5 cellular contexts compared by ENCODE assay signal in the genomic region with DNA sequence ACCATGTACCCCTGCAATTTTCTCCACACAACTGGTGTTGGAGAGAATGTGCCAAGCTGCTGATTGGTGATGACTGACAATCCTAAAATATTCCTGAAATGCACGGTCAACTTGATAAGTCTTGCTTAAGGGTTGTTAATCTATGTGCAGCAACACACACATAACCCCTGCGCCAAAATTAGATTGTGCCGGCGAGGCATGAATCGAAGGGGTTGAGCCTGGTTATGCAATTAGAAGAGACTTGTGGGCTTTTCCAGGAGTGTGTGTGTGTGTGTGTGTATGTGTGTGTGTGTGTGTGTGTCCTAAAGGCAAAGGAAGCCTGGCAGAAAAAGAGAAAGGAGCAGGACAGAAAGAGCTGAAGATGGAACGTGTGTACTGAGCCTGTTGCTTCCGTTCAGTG.
"Had no signal": no experiment of that assay in that cellular context is flagged by ENCODE, and none has a peak within 500 bp of the region (broad histone marks: within the 10 kb centered on the region; RNA-seq: fewer than 3 reads in every experiment).

No MANE protein-coding gene starts in this region.

- H3K27ac Mint-ChIP-seq: GM23338, H9 had no signal

- H3K9me3 Mint-ChIP-seq: GM23338, H9 had no signal

- H3K4me3 Mint-ChIP-seq: GM23338, H9 had no signal

- ATAC-seq: GM23338, K562 had no signal

- H3K4me3 ChIP-seq: GM23338, K562 had no signal

- DNase-seq: HCEC 1CT, IMR-90 had no signal
